In the genomic region with DNA sequence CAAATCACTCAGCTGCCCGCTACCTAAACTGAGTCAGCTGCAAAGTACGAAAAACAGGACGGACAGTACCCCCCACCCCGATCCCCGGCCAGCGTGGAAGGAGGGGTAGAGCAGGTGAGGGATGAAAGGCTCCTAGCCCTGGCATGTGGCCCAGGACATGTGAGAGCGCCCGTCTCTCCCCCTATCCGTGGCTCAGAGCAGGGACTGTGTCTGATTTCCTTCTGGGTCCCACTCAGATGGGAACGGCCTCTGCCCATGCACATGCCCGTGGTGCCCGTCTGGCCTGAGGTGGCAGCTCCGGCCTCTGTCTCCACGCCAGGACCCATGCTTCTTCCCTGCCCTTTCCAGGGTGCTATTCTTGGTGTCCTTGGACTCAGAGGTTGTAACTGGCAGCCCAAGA, we compare ENCODE assay signal across 23 cellular contexts. TPM values are rescaled to one million over a fixed set of nuclear protein-coding genes. Genes with fewer than 3 reads are reported as not detected.
DNase-seq lines count a peak whose midpoint lies in the region; ATAC-seq and TF ChIP-seq lines count a peak whose summit lies in the region.
"Had no signal": no experiment of that assay in that cellular context is flagged by ENCODE, and none has a peak within 500 bp of the region (broad histone marks: within the 10 kb centered on the region; RNA-seq: fewer than 3 reads in every experiment).

No MANE protein-coding gene starts in this region.

- intact Hi-C loops in Right ventricle myocardium superior (cut with DNase I), result no loop called here
- intact Hi-C loops in testis (cut with DNase I; ENCODE audit: low total_unique reads), result no loop called here

- peaks cover 41% of the 10 kb centered on the region for H3K4me1 ChIP-seq in testis

- no peak overlapping the region for H3K4me3 Mint-ChIP-seq in nephron
- H3K4me3 Mint-ChIP-seq: activated CD4-positive, alpha-beta T cell treated with anti-CD3 and anti-CD28 coated beads, Interleukin-2, amount 10 ng/mL, durations not matched to agents 7 days and 5 days; memory B cell; naive thymus-derived CD4-positive, alpha-beta T cell; T-cell had no signal

- no peaks in the 10 kb centered on the region for H3K36me3 ChIP-seq in testis (ENCODE audit: low read depth, missing control alignments)
- H3K36me3 ChIP-seq: BLaER1 had no signal

- 30 to 41% methylated on average over 4 to 14 of the region's 14 CpGs for WGBS in testis, 2 donors

- TF ChIP-seq POLR2A in testis (IDR thresholded peaks at IDR 0.05), result no peak

- no peaks in the 10 kb centered on the region for H3K27me3 ChIP-seq in testis
- H3K27me3 ChIP-seq: BLaER1 had no signal

- H3K27ac Mint-ChIP-seq in nephron, result peak overlapping the region in 2 of 3 experiments; percentile 57 to 82
- H3K27ac Mint-ChIP-seq: activated CD4-positive, alpha-beta T cell treated with anti-CD3 and anti-CD28 coated beads, Interleukin-2, amount 10 ng/mL, durations not matched to agents 7 days and 5 days; memory B cell; naive thymus-derived CD4-positive, alpha-beta T cell; T-cell had no signal

- no peaks in the 10 kb centered on the region for H3K36me3 Mint-ChIP-seq in nephron (ENCODE audit: low read depth)
- H3K36me3 Mint-ChIP-seq: memory B cell, T-cell had no signal

- no peak for TF ChIP-seq CTCF in nephron (IDR thresholded peaks at IDR 0.05; ENCODE audit: unreplicated experiment in 3 of 3)
- TF ChIP-seq CTCF in testis (IDR thresholded peaks at IDR 0.05), result no peak

- ATAC-seq in Right ventricle myocardium superior (ENCODE audit: poor library complexity), result peak; percentile 80
- ATAC-seq: HCT116; naive thymus-derived CD4-positive, alpha-beta T cell; T-cell had no signal

- H3K27me3 Mint-ChIP-seq in nephron (ENCODE audit: low read depth), result no peaks in the 10 kb centered on the region
- H3K27me3 Mint-ChIP-seq: activated CD4-positive, alpha-beta T cell treated with anti-CD3 and anti-CD28 coated beads, Interleukin-2, amount 10 ng/mL, durations not matched to agents 7 days and 5 days; memory B cell; naive thymus-derived CD4-positive, alpha-beta T cell; T-cell had no signal

- H3K4me3 ChIP-seq in testis, result no peak overlapping the region
- H3K4me3 ChIP-seq: BLaER1 had no signal

- no peaks in the 10 kb centered on the region for H3K9me3 ChIP-seq in testis
- H3K9me3 ChIP-seq: BLaER1 had no signal

- DNase-seq in NCI-H2029 (lab: John Stamatoyannopoulos, UW) (peak; percentile 45), NCI-H2029 treated with DMSO at 0.1 percent for 48 hours (lab: John Stamatoyannopoulos, UW) (no peak), Right ventricle myocardium superior (peak; percentile 74), testis (peak; percentile 63), COLO668 (lab: John Stamatoyannopoulos, UW; ENCODE audit: unreplicated experiment) (no peak), DMS 273 treated with DMSO at 0.1 percent for 48 hours (lab: John Stamatoyannopoulos, UW) (no peak), NCI-H446 (lab: John Stamatoyannopoulos, UW) (no peak)
- DNase-seq: activated CD4-positive, alpha-beta T cell treated with anti-CD3 and anti-CD28 coated beads, Interleukin-2, amount 10 ng/mL, durations not matched to agents 7 days and 5 days; activated CD8-positive, alpha-beta memory T cell treated with anti-CD3 and anti-CD28 coated beads, Interleukin-2, amount 50 U/mL, for 48 hours; activated effector memory CD4-positive, alpha-beta T cell treated with Interleukin-2 at 50 U/mL for 16 hours; Calu3; hippocampal formation; Kasumi-1; naive thymus-derived CD4-positive, alpha-beta T cell; NCI-H2081 treated with DMSO at 0.1 percent for 48 hours; NCI-H526 treated with DMSO at 0.1 percent for 48 hours; SIG-M5; T-cell had no signal

- no peaks in the 10 kb centered on the region for H3K9me3 Mint-ChIP-seq in nephron
- H3K9me3 Mint-ChIP-seq: activated CD4-positive, alpha-beta T cell treated with anti-CD3 and anti-CD28 coated beads, Interleukin-2, amount 10 ng/mL, durations not matched to agents 7 days and 5 days; memory B cell; T-cell had no signal

- H3K4me1 Mint-ChIP-seq in nephron, result peaks cover 40% of the 10 kb centered on the region
- H3K4me1 Mint-ChIP-seq: activated CD4-positive, alpha-beta T cell treated with anti-CD3 and anti-CD28 coated beads, Interleukin-2, amount 10 ng/mL, durations not matched to agents 7 days and 5 days; memory B cell; T-cell had no signal

- peak overlapping the region; percentile 18 to 56 for H3K27ac ChIP-seq in testis
- H3K27ac ChIP-seq: BLaER1 had no signal

RNA-seq across cellular contexts. Expression of a gene that starts 30.2 kb away (rescaled TPM):
- total RNA-seq in Right ventricle myocardium superior, result 39.8 TPM
- total RNA-seq in testis, result 100 to 1,000 TPM in 1 of 2 donors, 10 to 100 TPM in 1; 99.7 to 129 TPM
- 50.1 TPM for polyA plus RNA-seq in testis (ENCODE audit: insufficient read depth, low read depth, low replicate concordance)
- total RNA-seq: A172, Calu3 had no signal
- polyA plus RNA-seq: naive thymus-derived CD4-positive, alpha-beta T cell had no signal

RNA-seq across cellular contexts. Expression of a gene that starts 49.6 kb away (rescaled TPM):
- total RNA-seq in Right ventricle myocardium superior (37.5 TPM), testis (10 to 100 TPM; 35.9 to 42.6 TPM)
- 18.8 TPM for polyA plus RNA-seq in testis (ENCODE audit: insufficient read depth, low read depth, low replicate concordance)

Comparison
In these comparisons a context has a peak if more than half of its experiments do, and no peak if none do; other contexts are left out.
1. DNase-seq: peak in NCI-H2029 (single experiment), Right ventricle myocardium superior (single experiment) and testis (single experiment); none in NCI-H2029 treated with DMSO at 0.1 percent for 48 hours (single experiment), COLO668 (single experiment), DMS 273 treated with DMSO at 0.1 percent for 48 hours (single experiment) and NCI-H446 (0 of 2).